Comparison of ENCODE assay signal across 8 cellular contexts in the genomic region with DNA sequence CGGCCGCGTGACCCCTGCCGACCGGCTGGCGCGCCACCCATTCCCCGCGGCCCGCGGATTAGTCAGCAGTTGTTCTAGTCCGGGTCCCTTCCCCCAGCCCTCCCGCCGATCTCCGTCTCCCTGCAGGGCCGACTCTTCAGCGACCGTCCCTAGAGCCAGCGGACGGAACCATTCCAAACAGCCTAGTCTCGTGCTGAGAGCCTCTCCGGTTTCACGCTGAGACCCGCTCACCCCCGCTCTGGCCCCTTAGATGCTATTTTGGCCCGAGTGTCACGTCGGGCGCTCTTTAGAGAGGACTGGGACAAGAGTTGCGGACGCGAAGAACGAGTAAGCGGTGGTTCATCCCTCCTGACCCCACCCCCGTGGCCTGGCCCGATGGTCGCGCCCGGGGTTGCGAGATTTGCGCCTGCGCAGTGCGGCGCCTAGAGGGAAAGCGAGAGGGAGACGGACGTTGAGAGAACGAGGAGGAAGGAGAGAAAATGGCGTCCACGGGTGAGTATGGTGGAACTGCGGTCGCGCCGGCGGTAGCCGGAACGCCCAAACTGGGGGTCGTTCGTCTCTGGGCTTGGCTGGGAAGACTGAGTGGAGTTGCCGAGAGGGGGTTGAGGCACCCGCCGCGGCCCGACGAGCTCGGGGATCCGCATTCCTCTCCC. TPM values are rescaled to one million over a fixed set of nuclear protein-coding genes. Genes with fewer than 3 reads are reported as not detected.
DNase-seq lines count a peak whose midpoint lies in the region; ATAC-seq, FAIRE-seq and TF ChIP-seq lines count a peak whose summit lies in the region.

A gene with protein sequence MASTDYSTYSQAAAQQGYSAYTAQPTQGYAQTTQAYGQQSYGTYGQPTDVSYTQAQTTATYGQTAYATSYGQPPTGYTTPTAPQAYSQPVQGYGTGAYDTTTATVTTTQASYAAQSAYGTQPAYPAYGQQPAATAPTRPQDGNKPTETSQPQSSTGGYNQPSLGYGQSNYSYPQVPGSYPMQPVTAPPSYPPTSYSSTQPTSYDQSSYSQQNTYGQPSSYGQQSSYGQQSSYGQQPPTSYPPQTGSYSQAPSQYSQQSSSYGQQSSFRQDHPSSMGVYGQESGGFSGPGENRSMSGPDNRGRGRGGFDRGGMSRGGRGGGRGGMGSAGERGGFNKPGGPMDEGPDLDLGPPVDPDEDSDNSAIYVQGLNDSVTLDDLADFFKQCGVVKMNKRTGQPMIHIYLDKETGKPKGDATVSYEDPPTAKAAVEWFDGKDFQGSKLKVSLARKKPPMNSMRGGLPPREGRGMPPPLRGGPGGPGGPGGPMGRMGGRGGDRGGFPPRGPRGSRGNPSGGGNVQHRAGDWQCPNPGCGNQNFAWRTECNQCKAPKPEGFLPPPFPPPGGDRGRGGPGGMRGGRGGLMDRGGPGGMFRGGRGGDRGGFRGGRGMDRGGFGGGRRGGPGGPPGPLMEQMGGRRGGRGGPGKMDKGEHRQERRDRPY (plus strand): TSS at position 411 of the 653 bp plus-strand sequence. CDS start 69 bp downstream, at position 480.
A gene (minus strand): TSS at position 124 of the 653 bp plus-strand sequence. CDS start 2,355 bp downstream, outside the sequence.

- peak within 1 kb of the TSS; percentile 99 for H4K5ac ChIP-seq in IMR-90 (ENCODE audit: low read depth, low read length)

- peak within 1 kb of the TSS; percentile 100 for H3K14ac ChIP-seq in IMR-90 (replicated peaks; ENCODE audit: low read depth, low read length)

- peaks cover 16% of the 10 kb centered on the region for H3K9me1 ChIP-seq in IMR-90 (ENCODE audit: insufficient read depth, low read length)

- H3K4me1 ChIP-seq in IMR-90 (ENCODE audit: control insufficient read depth, insufficient read depth, low read length) (peaks cover 17% of the 10 kb centered on the region), OCI-LY7 (ENCODE audit: insufficient read depth, low read length, poor library complexity, severe bottlenecking) (peaks cover 34% of the 10 kb centered on the region)

- H2BK20ac ChIP-seq in IMR-90 (ENCODE audit: low read depth, low read length) = peak within 1 kb of the TSS; percentile 100

- FAIRE-seq in D721Med (lab: Jason Lieb, UNC) = no peak

- H3K4ac ChIP-seq in IMR-90 (ENCODE audit: low read depth, low read length) = peak within 1 kb of the TSS; percentile 100

- ATAC-seq in GM21528 (IDR thresholded peaks at IDR 0.05; ENCODE audit: low FRiP score, unreplicated experiment) (peak; percentile 76), IMR-90 (ENCODE audit: low read depth) (peak; percentile 89)

- H3K23ac ChIP-seq in IMR-90 (ENCODE audit: low read depth, low read length) = peak within 1 kb of the TSS; percentile 100

- H3K27ac ChIP-seq in IMR-90 (ENCODE audit: insufficient read depth, low read length) = peak within 1 kb of the TSS; percentile 98
- peak within 1 kb of the TSS; percentile 75 for H3K27ac ChIP-seq in OCI-LY7 (ENCODE audit: low read depth, low read length, poor library complexity, severe bottlenecking)

- peak within 1 kb of the TSS; percentile 100 for H2BK120ac ChIP-seq in IMR-90 (ENCODE audit: low read depth, low read length)

- H2BK5ac ChIP-seq in IMR-90 (ENCODE audit: low read depth, low read length, poor library complexity, severe bottlenecking) = peak within 1 kb of the TSS; percentile 99

- POLR2A ChIA-PET in IMR-90 (lab: Charles Lee; ENCODE audit: unreplicated experiment) = no interaction called here
- POLR2A ChIA-PET in OCI-LY7 (lab: Charles Lee) = no interaction called here

- peaks cover 20% of the 10 kb centered on the region for H3K36me3 ChIP-seq in IMR-90 (ENCODE audit: control insufficient read depth, insufficient read depth, low read length)
- peaks cover 74% of the 10 kb centered on the region for H3K36me3 ChIP-seq in OCI-LY7 (ENCODE audit: insufficient read depth, low read length)

- WGBS in IMR-90 (ENCODE audit: extremely low coverage in 2 of 2, insufficient read length in 1 of 2), 2 experiments = 1% methylated on average over 31 of the region's 67 CpGs; no CpG with 5 or more reads in 1 of the 2 experiments

- no peaks in the 10 kb centered on the region for H3K27me3 ChIP-seq in IMR-90 (ENCODE audit: control insufficient read depth, insufficient read depth, low read length)

- no TSS peak for BruUV-seq in IMR-90 (replicated peaks; lab: Mats Ljungman, UMichigan)
- no TSS peak for BruUV-seq in OCI-LY7 (replicated peaks; lab: Mats Ljungman, UMichigan)

- H4K91ac ChIP-seq in IMR-90 (ENCODE audit: insufficient read depth, low read depth, low read length) = peak within 1 kb of the TSS; percentile 100

- H4K8ac ChIP-seq in IMR-90 (ENCODE audit: low read depth in 2 of 2, low read length in 2 of 2) = peak within 1 kb of the TSS; percentile 86 to 100

- TF ChIP-seq RAD21 in IMR-90 (IDR thresholded peaks at IDR 0.05; ENCODE audit: low read length) = no peak

- dilution Hi-C loops in IMR-90 (cut with HindIII; ENCODE audit: low sequenced_read_pairs, unreplicated experiment) = no loop called here

- peak within 1 kb of the TSS; percentile 91; the same call in 2 of the 3 replicates for H2BK15ac ChIP-seq in IMR-90 (ENCODE audit: low read depth, low read length)

- H3K9me2 ChIP-seq in OCI-LY7 (ENCODE audit: insufficient read depth, low read length) = no peaks in the 10 kb centered on the region

- peaks cover 68% of the 10 kb centered on the region for H3K79me2 ChIP-seq in OCI-LY7 (ENCODE audit: insufficient read depth, low read depth, low read length)

- in situ Hi-C loops in IMR-90 (cut with MboI; ENCODE audit: low sequenced_read_pairs) = no loop called here

- H3K4me3 ChIP-seq in IMR-90 (ENCODE audit: insufficient read depth, low read depth, low read length) (peak within 1 kb of the TSS; percentile 75), OCI-LY7 (ENCODE audit: low read depth, low read length, poor library complexity, severe bottlenecking) (peak within 1 kb of the TSS; percentile 92)

- peak within 1 kb of the TSS; percentile 100 for H3K56ac ChIP-seq in IMR-90 (ENCODE audit: extremely low read depth, insufficient read depth, low read length)

- peak within 1 kb of the TSS; percentile 97 for H3K4me2 ChIP-seq in IMR-90 (ENCODE audit: low read depth, low read length)
- H3K4me2 ChIP-seq in OCI-LY7 (ENCODE audit: low read length) = peak within 1 kb of the TSS; percentile 80

- CTCF ChIA-PET in IMR-90 (lab: Yijun Ruan, JAX) = no interaction called here
- CTCF ChIA-PET in OCI-LY7 (lab: Charles Lee; ENCODE audit: unreplicated experiment) = interaction anchor here (0.6 kb wide), 1 partner anchor 21 kb away, joined by 3 read pairs; no protein-coding TSS in a partner anchor

- TF ChIP-seq CTCF in D721Med (IDR thresholded peaks at IDR 0.05; ENCODE audit: insufficient read depth, missing control alignments) (no peak), IMR-90 (conservative IDR thresholded peaks at IDR 0.05; ENCODE audit: low read depth, low read length) (no peak), OCI-LY7 (conservative IDR thresholded peaks at IDR 0.05; ENCODE audit: low read length) (no peak)

- peak within 1 kb of the TSS; percentile 99 for H2AK5ac ChIP-seq in IMR-90 (ENCODE audit: low read depth, low read length)

- H3K9ac ChIP-seq in IMR-90 (ENCODE audit: low read depth, low read length) = peak within 1 kb of the TSS; percentile 99

- peaks cover 15 to 49% of the 10 kb centered on the region in 2 experiments; a peak in 3 of 4 replicates for H3K79me1 ChIP-seq in IMR-90 (ENCODE audit: low read depth in 1 of 2, low read length in 2 of 2)

- peak; percentile 93 for TF ChIP-seq POLR2A in IMR-90 (IDR thresholded peaks at IDR 0.05; ENCODE audit: low read depth, low read length)

- peak within 1 kb of the TSS; percentile 100 for H2AFZ ChIP-seq in IMR-90 (replicated peaks; ENCODE audit: low read length, poor library complexity)
- H2AFZ ChIP-seq in OCI-LY7 (ENCODE audit: low read length) = peak within 1 kb of the TSS; percentile 78

- H3K9me3 ChIP-seq in IMR-90 (ENCODE audit: control insufficient read depth, insufficient read depth, low read length) = no peaks in the 10 kb centered on the region
- no peaks in the 10 kb centered on the region for H3K9me3 ChIP-seq in OCI-LY7 (ENCODE audit: low read length)

- H4K20me1 ChIP-seq in IMR-90 (ENCODE audit: insufficient read depth, low read length) = peaks cover 45% of the 10 kb centered on the region
- peaks cover 42% of the 10 kb centered on the region for H4K20me1 ChIP-seq in OCI-LY7 (ENCODE audit: insufficient read depth, low read length)

- intact Hi-C loops in IMR-90 (cut with micrococcal nuclease) (no loop called here), OCI-LY7 (cut with micrococcal nuclease; ENCODE audit: unreplicated experiment) (loop anchor here (2.0 to 10.0 kb wide), 4 partner anchors 79 to 1157 kb away; a partner anchor contains a TSS)

- peak within 1 kb of the TSS; percentile 100 for H2AK9ac ChIP-seq in IMR-90 (replicated peaks; ENCODE audit: low read depth, low read length, poor library complexity)

- DNase-seq in D721Med (ENCODE audit: insufficient read length, low spot score) = peak; percentile 64
- DNase-seq in IMR-90 = peak; percentile 97
- DNase-seq in OCI-LY7 (ENCODE audit: low spot score) = peak; percentile 97
- peak; percentile 98 for DNase-seq in activated T-cell treated with anti-CD3 and anti-CD28 coated beads for 1 hour (ENCODE audit: low read depth)
- DNase-seq in epidermal melanocyte (ENCODE audit: insufficient read length, low spot score) = peak; percentile 92
- DNase-seq in middle frontal gyrus (ENCODE audit: extremely low spot score, low spot score) = peak; percentile 88
- DNase-seq in stimulated activated CD8-positive, alpha-beta memory T cell treated with anti-CD3 and anti-CD28 coated beads, Interleukin-2, amount 100 ng/mL, for 1 hour (ENCODE audit: low read depth in 2 of 2) = peak; percentile 94 to 95

- peak within 1 kb of the TSS; percentile 99 for H3K18ac ChIP-seq in IMR-90 (ENCODE audit: low read depth, low read length)

RNA-seq across cellular contexts. Expression of the first gene that starts in this region (rescaled TPM):
- total RNA-seq in IMR-90 (2012; rRNA removed) = 414 and 518 TPM in 2 replicates
- 243 and 267 TPM in 2 replicates for polyA plus RNA-seq in IMR-90 (2012; rRNA removed)
- polyA plus RNA-seq in IMR-90 (2012; cell fraction: cytosol; rRNA removed) = 124 and 135 TPM in 2 replicates
- polyA plus RNA-seq in IMR-90 (2012; cell fraction: nucleus; rRNA removed; ENCODE audit: low replicate concordance) = 764 and 770 TPM in 2 replicates
- total RNA-seq in OCI-LY7 (2014; rRNA removed; shearing (Covaris generic)) = 270 and 311 TPM in 2 replicates
- total RNA-seq in OCI-LY7 (2022) = 333 and 375 TPM in 2 replicates

RNA-seq across cellular contexts. Expression of the second gene that starts in this region (rescaled TPM):
- total RNA-seq in IMR-90 (2012; rRNA removed) (5.7 and 6.9 TPM in 2 replicates), OCI-LY7 (2022) (38.6 and 39.2 TPM in 2 replicates)
- polyA plus RNA-seq in IMR-90 (2012; rRNA removed) = 21.2 and 21.5 TPM in 2 replicates
- polyA plus RNA-seq in IMR-90 (2012; cell fraction: cytosol; rRNA removed) = 16.5 and 26.9 TPM in 2 replicates
- 32.2 and 94.3 TPM in 2 replicates for polyA plus RNA-seq in IMR-90 (2012; cell fraction: nucleus; rRNA removed; ENCODE audit: low replicate concordance)
- 37.9 and 44.5 TPM in 2 replicates for total RNA-seq in OCI-LY7 (2014; rRNA removed; shearing (Covaris generic))

Comparison
In these comparisons a context has a peak if more than half of its experiments do, and no peak if none do; other contexts are left out.
1. Peak in every context shown above with its lines: DNase-seq, ATAC-seq, H3K4me3 ChIP-seq and H3K27ac ChIP-seq.